ENCODE assay signal across 9 cellular contexts in genomic region chrX:45762699-45763647, GRCh38.
DNase-seq lines count a peak whose midpoint lies in the region; ATAC-seq, FAIRE-seq and TF ChIP-seq lines count a peak whose summit lies in the region.
"Had no signal": no experiment of that assay in that cellular context is flagged by ENCODE, and none has a peak within 500 bp of the region (broad histone marks: within the 10 kb centered on the region; RNA-seq: fewer than 3 reads in every experiment).

No MANE protein-coding gene starts in this region.

- DNase-seq in GM12891 (ENCODE audit: insufficient read length, low spot score) (no peak), natural killer cell (no peak), NCI-H1105 treated with DMSO at 0.1 percent for 48 hours (lab: John Stamatoyannopoulos, UW) (no peak), cerebellar cortex (ENCODE audit: low spot score) (no peak)
- DNase-seq: NCI-H187 treated with DMSO at 0.1 percent for 48 hours, retina had no signal

- FAIRE-seq in GM12891 (lab: Jason Lieb, UNC), result peak; percentile 43

- peaks cover 7% of the 10 kb centered on the region for H3K36me3 Mint-ChIP-seq in natural killer cell

- no peak overlapping the region for H3K4me3 Mint-ChIP-seq in natural killer cell

- TF ChIP-seq POLR2A in GM12891 (IDR thresholded peaks at IDR 0.05; ENCODE audit: low read depth, low read length), result peak; percentile 42; the same call in 1 of the 2 replicates

- TF ChIP-seq CTCF in WI38 (IDR thresholded peaks at IDR 0.05; ENCODE audit: low read depth, low read length), result no peak
- no peak for TF ChIP-seq CTCF in natural killer cell (IDR thresholded peaks at IDR 0.05)

- no peaks in the 10 kb centered on the region for H3K27me3 Mint-ChIP-seq in natural killer cell (ENCODE audit: low read depth in 2 of 2)

- peaks cover 51 to 68% of the 10 kb centered on the region in 2 donors for H3K4me1 Mint-ChIP-seq in natural killer cell

- no peaks in the 10 kb centered on the region for H3K9me3 Mint-ChIP-seq in natural killer cell

- H3K27ac Mint-ChIP-seq in natural killer cell, result peak overlapping the region; percentile 43 to 51

- H3K4me3 ChIP-seq in WI38 (ENCODE audit: low read depth, low read length), result peak overlapping the region; percentile 28

- intact Hi-C loops in natural killer cell (cut with micrococcal nuclease), result loop anchor here (10.0 kb wide), 1 partner anchor 782 kb away; the partner anchor contains the start of gene ZNF674

- peak; percentile 26 for ATAC-seq in HG02678 (IDR thresholded peaks at IDR 0.05; ENCODE audit: unreplicated experiment)
- ATAC-seq in natural killer cell, result peak in 1 of 3 donors; percentile 5
- no peak for ATAC-seq in GM21515 (IDR thresholded peaks at IDR 0.05; ENCODE audit: unreplicated experiment)

TF ChIP-seq in GM12891, 5 proteins besides CTCF, POLR2A, EP300 and RAD21:
- TF ChIP-seq POLR2AphosphoS5 (IDR thresholded peaks at IDR 0.05; ENCODE audit: low read depth, low read length) (no peak), POU2F2 (IDR thresholded peaks at IDR 0.05; ENCODE audit: low read depth, low read length) (no peak), SPI1 (IDR thresholded peaks at IDR 0.05; ENCODE audit: low read depth, low read length) (no peak), PAX5 (IDR thresholded peaks at IDR 0.05; ENCODE audit: insufficient read depth, low read length, severe bottlenecking) (no peak), TAF1 (IDR thresholded peaks at IDR 0.05; ENCODE audit: low read depth, low read length) (no peak)
